In the genomic region with DNA sequence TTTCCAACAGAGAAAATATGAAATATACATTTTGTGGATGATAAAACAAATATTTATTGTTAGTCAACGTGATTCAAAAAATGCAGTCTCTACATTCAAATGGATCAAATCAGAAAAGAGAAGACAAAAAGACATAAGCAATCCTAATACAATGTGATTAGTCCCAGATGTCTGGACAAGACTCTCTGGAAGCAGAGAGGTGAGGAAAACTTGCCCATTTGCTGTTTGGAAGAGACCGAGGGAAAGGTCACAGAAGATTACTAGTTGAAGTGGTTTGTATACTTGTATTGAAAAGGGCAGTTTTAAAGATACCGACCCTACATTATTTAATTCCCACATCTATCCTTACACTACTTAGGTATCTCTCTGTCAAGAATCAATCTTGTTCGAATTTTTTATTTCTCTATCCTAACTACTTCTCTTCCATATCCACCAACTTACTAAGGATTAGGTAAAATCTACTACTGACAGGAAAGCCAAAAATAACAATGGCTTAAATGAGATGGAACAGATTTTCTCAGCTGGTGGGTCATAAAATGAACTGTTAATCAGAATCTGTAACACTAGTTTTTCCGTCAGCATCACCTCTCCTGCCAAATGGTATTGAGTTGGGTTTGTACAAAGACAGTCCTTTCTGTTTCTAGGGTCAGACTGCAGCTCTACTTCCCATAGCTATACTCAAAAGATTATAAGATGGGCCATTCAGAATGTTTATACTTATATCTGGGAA, we compare ENCODE assay signal across 27 cellular contexts.
"Had no signal": no experiment of that assay in that cellular context is flagged by ENCODE, and none has a peak within 500 bp of the region (broad histone marks: within the 10 kb centered on the region; RNA-seq: fewer than 3 reads in every experiment).

No MANE protein-coding gene starts in this region.

- H3K4me3 Mint-ChIP-seq: effector memory CD8-positive, alpha-beta T cell; mesothelial cell of epicardium; naive B cell; nephron; stimulated activated naive B cell treated with anti-CD40 and anti-IgM and Interleukin-4, amounts not matched to agents 10 μg/mL and 1 μg/mL and 100 μg/mL, for 72 hours; stimulated activated naive CD8-positive, alpha-beta T cell treated with anti-CD3 and anti-CD28 coated beads, Interleukin-15, Interleukin-2, amounts not matched to agents 100 ng/mL and 50 ng/mL, for 24 hours had no signal

- H3K27ac Mint-ChIP-seq: effector memory CD8-positive, alpha-beta T cell; mesothelial cell of epicardium; naive B cell; nephron; stimulated activated naive B cell treated with anti-CD40 and anti-IgM and Interleukin-4, amounts not matched to agents 10 μg/mL and 1 μg/mL and 100 μg/mL, for 72 hours; stimulated activated naive CD8-positive, alpha-beta T cell treated with anti-CD3 and anti-CD28 coated beads, Interleukin-15, Interleukin-2, amounts not matched to agents 100 ng/mL and 50 ng/mL, for 24 hours had no signal

- H3K9me3 ChIP-seq: mucosa of descending colon, ovary, psoas muscle, thoracic aorta, tibial nerve, upper lobe of left lung had no signal

- FAIRE-seq: endometrium, kidney, urothelium cell line had no signal

- H3K4me3 ChIP-seq: mucosa of descending colon, ovary, psoas muscle, skin epidermis, thoracic aorta, tibial nerve, upper lobe of left lung had no signal

- H3K4me1 Mint-ChIP-seq: naive B cell; stimulated activated naive B cell treated with anti-CD40 and anti-IgM and Interleukin-4, amounts not matched to agents 10 μg/mL and 1 μg/mL and 100 μg/mL, for 72 hours had no signal

- H3K36me3 ChIP-seq: ovary, thoracic aorta, tibial nerve, upper lobe of left lung had no signal

- DNase-seq: caudate nucleus; cerebellar nuclear complex; cortex of kidney; effector memory CD8-positive, alpha-beta T cell; foreskin keratinocyte; head of caudate nucleus; kidney; mesenchymal stem cell; naive B cell; occipital lobe; ovary; posterior cingulate gyrus; psoas muscle; right cardiac atrium; stimulated activated CD4-positive, alpha-beta T cell treated with anti-CD3 and anti-CD28 coated beads, Interleukin-15, amount 100 ng/mL, for 24 hours; stimulated activated CD4-positive, alpha-beta T cell treated with anti-CD3 and anti-CD28 coated beads, Interleukin-2, amount 100 ng/mL, for 48 hours; stimulated activated naive B cell treated with anti-CD40 and anti-IgM and Interleukin-4, amounts not matched to agents 10 μg/mL and 1 μg/mL and 100 μg/mL, for 72 hours; upper lobe of left lung had no signal

- H3K27ac ChIP-seq: foreskin keratinocyte, ovary, psoas muscle, skin epidermis, thoracic aorta, tibial nerve, upper lobe of left lung had no signal

- H3K27me3 Mint-ChIP-seq: stimulated activated naive B cell treated with anti-CD40 and anti-IgM and Interleukin-4, amounts not matched to agents 10 μg/mL and 1 μg/mL and 100 μg/mL, for 72 hours had no signal

- H3K27me3 ChIP-seq: foreskin keratinocyte, ovary, tibial nerve, upper lobe of left lung had no signal

- H3K4me1 ChIP-seq: foreskin keratinocyte, psoas muscle, upper lobe of left lung had no signal

- H3K36me3 Mint-ChIP-seq: naive B cell; stimulated activated naive B cell treated with anti-CD40 and anti-IgM and Interleukin-4, amounts not matched to agents 10 μg/mL and 1 μg/mL and 100 μg/mL, for 72 hours had no signal

- H3K9me3 Mint-ChIP-seq: effector memory CD8-positive, alpha-beta T cell; stimulated activated naive B cell treated with anti-CD40 and anti-IgM and Interleukin-4, amounts not matched to agents 10 μg/mL and 1 μg/mL and 100 μg/mL, for 72 hours; stimulated activated naive CD8-positive, alpha-beta T cell treated with anti-CD3 and anti-CD28 coated beads, Interleukin-15, Interleukin-2, amounts not matched to agents 100 ng/mL and 50 ng/mL, for 24 hours had no signal
